In genomic region chr13:113123226-113124150, GRCh38 we compare ENCODE assay signal across 10 cellular contexts. TPM values are rescaled to one million over a fixed set of nuclear protein-coding genes. Genes with fewer than 3 reads are reported as not detected.
DNase-seq lines count a peak whose midpoint lies in the region; ATAC-seq and TF ChIP-seq lines count a peak whose summit lies in the region.
"Had no signal": no experiment of that assay in that cellular context is flagged by ENCODE, and none has a peak within 500 bp of the region (broad histone marks: within the 10 kb centered on the region; RNA-seq: fewer than 3 reads in every experiment).

No MANE protein-coding gene starts in this region.

- H2AFZ ChIP-seq in fibroblast of lung (ENCODE audit: low read length), result peak overlapping the region; percentile 96

- peak overlapping the region; percentile 48 for H3K9ac ChIP-seq in fibroblast of lung (ENCODE audit: insufficient read depth, low read length)

- DNase-seq in ELR (ENCODE audit: low read depth), result peak; percentile 17
- DNase-seq in NB4 (ENCODE audit: low read depth), result peak; percentile 34
- DNase-seq in fibroblast of lung (ENCODE audit: low read depth in 2 of 2), result no peak
- no peak for DNase-seq in prostate gland (ENCODE audit: low spot score)
- no peak for DNase-seq in GM13976 (ENCODE audit: low spot score)
- DNase-seq in germinal center (ENCODE audit: low spot score), result no peak

- no peaks in the 10 kb centered on the region for H3K79me2 ChIP-seq in fibroblast of lung (ENCODE audit: control insufficient read depth, insufficient read depth, low read length)

- peak; percentile 44 for TF ChIP-seq CTCF in NB4 (IDR thresholded peaks at IDR 0.05; ENCODE audit: low read depth, low read length)
- TF ChIP-seq CTCF in fibroblast of lung (conservative IDR thresholded peaks at IDR 0.05 in 1 of 2, IDR thresholded peaks at IDR 0.05 in 1 of 2; ENCODE audit: low read depth in 1 of 2, low read length in 2 of 2), result peak in 1 of 2 donors; percentile 8
- no peak for TF ChIP-seq CTCF in prostate gland (IDR thresholded peaks at IDR 0.05)
- TF ChIP-seq CTCF in GM13976 (IDR thresholded peaks at IDR 0.05; ENCODE audit: borderline replicate concordance, control extremely low read depth, extremely low read depth, insufficient read depth, missing control alignments), result no peak

- in situ Hi-C loops in GM13976 (cut with MboI; ENCODE audit: low sequenced_read_pairs, unreplicated experiment), result no loop called here

- H3K36me3 ChIP-seq in fibroblast of lung (ENCODE audit: control insufficient read depth, insufficient read depth, low read length), result no peaks in the 10 kb centered on the region
- H3K36me3 ChIP-seq in prostate gland, result no peaks in the 10 kb centered on the region

- no peak overlapping the region for H3K4me3 ChIP-seq in NB4 (ENCODE audit: low read depth, low read length)
- H3K4me3 ChIP-seq in fibroblast of lung (replicated peaks in 1 of 4; ENCODE audit: control extremely low read depth in 1 of 4, insufficient read depth in 1 of 4, low read depth in 3 of 4, low read length in 4 of 4), result peak overlapping the region in 2 of 4 experiments; percentile 37 to 58
- H3K4me3 ChIP-seq in prostate gland, result no peak overlapping the region

- 79% methylated on average over 26 of the region's 26 CpGs for WGBS in prostate gland

- ATAC-seq in HG02981 (IDR thresholded peaks at IDR 0.05; ENCODE audit: unreplicated experiment) (no peak), HG02678 (IDR thresholded peaks at IDR 0.05; ENCODE audit: unreplicated experiment) (no peak)
- ATAC-seq: activated naive CD4-positive, alpha-beta T cell treated with anti-CD3 and anti-CD28 coated beads, Interleukin-2, amount 50 U/mL, for 72 hours had no signal

- H3K27me3 ChIP-seq in fibroblast of lung (ENCODE audit: control insufficient read depth, insufficient read depth, low read length) (peaks cover 5% of the 10 kb centered on the region), prostate gland (replicated peaks; ENCODE audit: insufficient read depth) (no peaks in the 10 kb centered on the region)

- peak overlapping the region; percentile 47 for H3K27ac ChIP-seq in fibroblast of lung (ENCODE audit: insufficient read depth, low read length)
- peak overlapping the region; percentile 49 to 58 for H3K27ac ChIP-seq in prostate gland
- H3K27ac ChIP-seq: HL-60 had no signal

- H3K9me3 ChIP-seq in fibroblast of lung (ENCODE audit: control insufficient read depth, insufficient read depth, low read depth, low read length) (no peaks in the 10 kb centered on the region), prostate gland (no peaks in the 10 kb centered on the region)

- intact Hi-C loops in prostate gland (cut with DNase I), result no loop called here

- peak overlapping the region; percentile 82 for H3K4me2 ChIP-seq in fibroblast of lung (ENCODE audit: extremely low read depth, insufficient read depth, low read length)

- H3K4me1 ChIP-seq in fibroblast of lung (ENCODE audit: control insufficient read depth, extremely low read depth, insufficient read depth, low read length) (no peaks in the 10 kb centered on the region), prostate gland (replicated peaks) (no peaks in the 10 kb centered on the region)

- TF ChIP-seq POLR2A in NB4 (IDR thresholded peaks at IDR 0.05; ENCODE audit: extremely low read depth, insufficient read length) (no peak), prostate gland (IDR thresholded peaks at IDR 0.05) (no peak)

- H4K20me1 ChIP-seq in fibroblast of lung (ENCODE audit: control insufficient read depth, extremely low read depth, insufficient read depth, low read length), result no peaks in the 10 kb centered on the region

RNA-seq across cellular contexts. Expression of gene F10, which starts 0.9 kb away (rescaled TPM):
- 20.3 and 41.5 TPM in 2 replicates for total RNA-seq in fibroblast of lung
- 6.7 and 39.9 TPM in 2 replicates for polyA plus RNA-seq in fibroblast of lung
- polyA plus RNA-seq in fibroblast of lung (2012), result 7.9 and 47.5 TPM in 2 replicates
- polyA minus RNA-seq in fibroblast of lung (ENCODE audit: low replicate concordance), result 1.4 and 26.9 TPM in 2 replicates
- 10 to 100 TPM; 10.2 to 48.0 TPM for total RNA-seq in prostate gland
- total RNA-seq: activated naive CD4-positive, alpha-beta T cell treated with anti-CD3 and anti-CD28 coated beads, Interleukin-2, amount 50 U/mL, for 72 hours had no signal

RNA-seq across cellular contexts. Expression of gene F7, which starts 17.9 kb away (rescaled TPM):
- total RNA-seq in fibroblast of lung (under 0.01 TPM in 1 of 2 replicates, not detected in the other), prostate gland (1 to 10 TPM in 1 of 2 donors, not detected in 1; 2.7 TPM)
- not detected in 2 replicates for polyA plus RNA-seq in fibroblast of lung
- polyA plus RNA-seq in fibroblast of lung (2012), result not detected in 2 replicates
- not detected in 2 replicates for polyA minus RNA-seq in fibroblast of lung (ENCODE audit: low replicate concordance)
- total RNA-seq: activated naive CD4-positive, alpha-beta T cell treated with anti-CD3 and anti-CD28 coated beads, Interleukin-2, amount 50 U/mL, for 72 hours had no signal

RNA-seq across cellular contexts. Expression of gene PROZ, which starts 35.0 kb away (rescaled TPM):
- total RNA-seq in fibroblast of lung (not detected in 2 replicates), prostate gland (not detected)
- polyA plus RNA-seq in fibroblast of lung, result not detected in 2 replicates
- not detected in 2 replicates for polyA plus RNA-seq in fibroblast of lung (2012)
- not detected in 2 replicates for polyA minus RNA-seq in fibroblast of lung (ENCODE audit: low replicate concordance)

Comparison
In these comparisons a context has a peak if more than half of its experiments do, and no peak if none do; other contexts are left out.
1. DNase-seq: peak in ELR (single experiment) and NB4 (single experiment); none in fibroblast of lung (0 of 2), prostate gland (single experiment), GM13976 (single experiment) and germinal center (single experiment).